1 cellular context compared by ENCODE assay signal in genomic region chr11:2667940-2668339, GRCh38.
TF ChIP-seq lines count a peak whose summit lies in the region.

No MANE protein-coding gene starts in this region.

TF ChIP-seq in HepG2, 621 proteins besides CTCF, POLR2A, EP300 and RAD21 (continued from another document):
- TF ChIP-seq XBP1 (CRISPR knock-in tag; IDR thresholded peaks at IDR 0.05) (no peak), POLR2G (IDR thresholded peaks at IDR 0.05; ENCODE audit: low read depth, low read length) (peak; percentile 73), HOXA9 (CRISPR knock-in tag; IDR thresholded peaks at IDR 0.05; ENCODE audit: borderline replicate concordance) (no peak), RCOR2 (CRISPR knock-in tag; IDR thresholded peaks at IDR 0.05) (no peak), ATF4 (CRISPR knock-in tag; IDR thresholded peaks at IDR 0.05) (peak in 1 of 2 experiments; percentile 84; a peak in 2 of 4 replicates), SSRP1 (CRISPR knock-in tag; IDR thresholded peaks at IDR 0.05) (peak; percentile 84; the same call in 1 of the 2 replicates), ZNF569 (CRISPR knock-in tag; IDR thresholded peaks at IDR 0.05; ENCODE audit: borderline replicate concordance) (no peak), GABPB1 (CRISPR knock-in tag; IDR thresholded peaks at IDR 0.05) (0 out of 2 replicates have a peak, but pooled peaks have one; percentile 28), CEBPB (IDR thresholded peaks at IDR 0.05; ENCODE audit: borderline replicate concordance, low read depth, low read length) (peak; percentile 73; the same call in 1 of the 2 replicates), ZNF574 (CRISPR knock-in tag; IDR thresholded peaks at IDR 0.05) (0 out of 2 replicates have a peak, but pooled peaks have one; percentile 16), ZC3H4 (CRISPR knock-in tag; IDR thresholded peaks at IDR 0.05; ENCODE audit: borderline replicate concordance) (0 out of 2 replicates have a peak, but pooled peaks have one; percentile 28), CEBPG (CRISPR knock-in tag; IDR thresholded peaks at IDR 0.05) (peak; percentile 81), POLR2AphosphoS5 (IDR thresholded peaks at IDR 0.05; ENCODE audit: low read depth, low read length) (peak; percentile 56; the same call in 1 of the 2 replicates), SOX13 (IDR thresholded peaks at IDR 0.05) (no peak), SOX13 (CRISPR knock-in tag; conservative IDR thresholded peaks at IDR 0.05 in 1 of 2, IDR thresholded peaks at IDR 0.05 in 1 of 2) (no peak), ATF3 (CRISPR knock-in tag; IDR thresholded peaks at IDR 0.05) (peak; percentile 59; the same call in 1 of the 2 replicates), ARHGAP35 (CRISPR knock-in tag; IDR thresholded peaks at IDR 0.05; ENCODE audit: borderline replicate concordance) (no peak), GATAD2A (CRISPR knock-in tag; IDR thresholded peaks at IDR 0.05) (peak; percentile 61), ZBTB33 (CRISPR knock-in tag; IDR thresholded peaks at IDR 0.05) (0 out of 2 replicates have a peak, but pooled peaks have one; percentile 17), HNF4A (CRISPR knock-in tag; IDR thresholded peaks at IDR 0.05) (peak; percentile 61), ZNF564 (CRISPR knock-in tag; IDR thresholded peaks at IDR 0.05) (no peak), AGO2 (optimal IDR thresholded peaks at IDR 0.05; ENCODE audit: low read depth, low read length) (peak; percentile 50), ZNF780A (CRISPR knock-in tag; IDR thresholded peaks at IDR 0.05) (no peak), SOX6 (IDR thresholded peaks at IDR 0.05) (no peak), SOX6 (CRISPR knock-in tag; IDR thresholded peaks at IDR 0.05) (peak; percentile 38; the same call in 1 of the 2 replicates), RBFOX2 (IDR thresholded peaks at IDR 0.05; ENCODE audit: low read depth, low read length) (0 out of 2 replicates have a peak, but pooled peaks have one; percentile 30), NCOA5 (CRISPR knock-in tag; IDR thresholded peaks at IDR 0.05) (0 out of 2 replicates have a peak, but pooled peaks have one; percentile 65), ZNF263 (CRISPR knock-in tag; IDR thresholded peaks at IDR 0.05) (peak; percentile 99), ZXDC (CRISPR knock-in tag; IDR thresholded peaks at IDR 0.05) (0 out of 2 replicates have a peak, but pooled peaks have one; percentile 38), ATF7 (IDR thresholded peaks at IDR 0.05) (0 out of 2 replicates have a peak, but pooled peaks have one; percentile 4), ATF7 (CRISPR knock-in tag; IDR thresholded peaks at IDR 0.05) (no peak), FUBP1 (CRISPR knock-in tag; IDR thresholded peaks at IDR 0.05; ENCODE audit: borderline replicate concordance) (no peak)
